In genomic region chr1:155942578-155943141, GRCh38 we compare ENCODE assay signal across 1 cellular context.
TF ChIP-seq lines count a peak whose summit lies in the region.

No MANE protein-coding gene starts in this region.

TF ChIP-seq in HCT116, 20 proteins besides CTCF, POLR2A, EP300 and RAD21 (continued from another document):
- TF ChIP-seq POLR2AphosphoS5 (IDR thresholded peaks at IDR 0.05; ENCODE audit: low read depth, low read length), result peak; percentile 3; the same call in 1 of the 2 replicates
